In the genomic region with DNA sequence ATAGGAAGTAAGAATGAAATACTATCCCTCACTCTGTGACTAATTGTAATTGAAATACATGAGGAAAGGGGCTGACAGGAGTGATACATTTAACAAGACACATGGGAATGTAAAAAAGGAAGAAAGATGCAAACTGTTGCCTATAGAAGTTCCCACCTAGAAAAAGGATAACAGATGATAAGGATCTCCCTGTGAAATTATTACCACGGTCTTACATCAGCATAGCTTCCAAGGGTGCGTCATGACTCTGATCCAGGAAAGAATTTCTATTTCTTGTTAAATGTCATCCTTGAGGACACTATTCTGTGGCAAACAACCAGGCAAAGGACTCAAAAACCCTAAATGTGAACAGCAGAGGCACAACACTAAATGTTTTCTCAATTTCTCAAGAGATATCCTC, we compare ENCODE assay signal across 26 cellular contexts.
"Had no signal": no experiment of that assay in that cellular context is flagged by ENCODE, and none has a peak within 500 bp of the region (broad histone marks: within the 10 kb centered on the region; RNA-seq: fewer than 3 reads in every experiment).

No MANE protein-coding gene starts in this region.

- H3K36me3 ChIP-seq: esophagus squamous epithelium, gastroesophageal sphincter, heart left ventricle, left lung, ovary, sigmoid colon, stomach, thyroid gland, vagina had no signal

- H3K4me1 ChIP-seq: esophagus squamous epithelium, gastroesophageal sphincter, heart left ventricle, left lung, psoas muscle, sigmoid colon, stomach, thyroid gland, vagina had no signal

- DNase-seq: dermis blood vessel endothelial cell; effector memory CD4-positive, alpha-beta T cell; esophagus squamous epithelium; foreskin fibroblast; heart left ventricle; kidney; left lung; natural killer cell; occipital lobe; ovary; posterior cingulate gyrus; psoas muscle; right cardiac atrium; sigmoid colon; stimulated activated CD4-positive, alpha-beta T cell treated with anti-CD3 and anti-CD28 coated beads, Interleukin-2, amount 100 ng/mL, for 24 hours; stimulated activated CD4-positive, alpha-beta T cell treated with anti-CD3 and anti-CD28 coated beads, Interleukin-4, amount 100 ng/mL, for 24 hours; stimulated activated naive CD4-positive, alpha-beta T cell treated with Interleukin-2 at 50 U/mL for 16 hours; stomach; thyroid gland; trophoblast cell had no signal

- H3K4me3 Mint-ChIP-seq: natural killer cell; stimulated activated effector memory CD8-positive, alpha-beta T cell treated with anti-CD3 and anti-CD28 coated beads, Interleukin-12 subunit alpha, Interleukin-12 subunit beta, amount 100 ng/mL, for 72 hours had no signal

- H3K36me3 Mint-ChIP-seq: natural killer cell; stimulated activated effector memory CD8-positive, alpha-beta T cell treated with anti-CD3 and anti-CD28 coated beads, Interleukin-12 subunit alpha, Interleukin-12 subunit beta, amount 100 ng/mL, for 72 hours had no signal

- FAIRE-seq: endothelial cell of umbilical vein, kidney had no signal

- H3K4me2 ChIP-seq: hepatocyte had no signal

- H3K27ac ChIP-seq: coronary artery, esophagus squamous epithelium, gastroesophageal sphincter, heart left ventricle, hepatocyte, left lung, ovary, psoas muscle, sigmoid colon, stomach, thyroid gland, vagina had no signal

- H3K27ac Mint-ChIP-seq: natural killer cell; stimulated activated effector memory CD8-positive, alpha-beta T cell treated with anti-CD3 and anti-CD28 coated beads, Interleukin-12 subunit alpha, Interleukin-12 subunit beta, amount 100 ng/mL, for 72 hours had no signal

- H3K79me2 ChIP-seq: hepatocyte had no signal

- H3K9me3 ChIP-seq: esophagus squamous epithelium, gastroesophageal sphincter, heart left ventricle, left lung, ovary, psoas muscle, sigmoid colon, stomach, thyroid gland, vagina had no signal

- H2AFZ ChIP-seq: hepatocyte had no signal

- H3K27me3 ChIP-seq: esophagus squamous epithelium, gastroesophageal sphincter, heart left ventricle, hepatocyte, left lung, ovary, sigmoid colon, stomach, thyroid gland, vagina had no signal

- ATAC-seq: gastroesophageal sphincter; heart left ventricle; left lung; natural killer cell; psoas muscle; right cardiac atrium; stimulated activated effector memory CD8-positive, alpha-beta T cell treated with anti-CD3 and anti-CD28 coated beads, Interleukin-12 subunit alpha, Interleukin-12 subunit beta, amount 100 ng/mL, for 72 hours had no signal

- H3K4me1 Mint-ChIP-seq: natural killer cell; stimulated activated effector memory CD8-positive, alpha-beta T cell treated with anti-CD3 and anti-CD28 coated beads, Interleukin-12 subunit alpha, Interleukin-12 subunit beta, amount 100 ng/mL, for 72 hours had no signal

- H3K4me3 ChIP-seq: coronary artery, esophagus squamous epithelium, gastroesophageal sphincter, heart left ventricle, hepatocyte, left lung, ovary, psoas muscle, sigmoid colon, stomach, thyroid gland, vagina had no signal
